1 cellular context compared by ENCODE assay signal in genomic region chr16:58451945-58452401, GRCh38.
TF ChIP-seq lines count a peak whose summit lies in the region.

No MANE protein-coding gene starts in this region.

TF ChIP-seq in SK-N-SH treated with all-trans-retinoic acid at 6 μM for 48 hours, 23 proteins besides CTCF, POLR2A, EP300 and RAD21 (continued from another document):
- TF ChIP-seq BACH2 (CRISPR knock-in tag; IDR thresholded peaks at IDR 0.05; ENCODE audit: borderline replicate concordance), result no peak
